ENCODE assay signal across 1 cellular context in genomic region chr2:97848347-97848746, GRCh38.
TF ChIP-seq lines count a peak whose summit lies in the region.

No MANE protein-coding gene starts in this region.

TF ChIP-seq in GM23338, 12 proteins besides CTCF, POLR2A, EP300 and RAD21 (continued from another document):
- TF ChIP-seq ZNF462 (CRISPR knock-in tag; IDR thresholded peaks at IDR 0.05) (no peak), ZNF114 (CRISPR knock-in tag; IDR thresholded peaks at IDR 0.05) (no peak), JUNB (IDR thresholded peaks at IDR 0.05; ENCODE audit: unreplicated experiment) (no peak), REST (IDR thresholded peaks at IDR 0.05; ENCODE audit: unreplicated experiment) (no peak), EZH2phosphoT487 (IDR thresholded peaks at IDR 0.05; ENCODE audit: unreplicated experiment) (no peak), ZNF331 (CRISPR knock-in tag; IDR thresholded peaks at IDR 0.05; ENCODE audit: low read depth) (no peak), EZH2 (IDR thresholded peaks at IDR 0.05; ENCODE audit: low read depth, unreplicated experiment) (no peak)
